Comparison of ENCODE assay signal across 12 cellular contexts in genomic region chr16:17072104-17072503, GRCh38.
DNase-seq lines count a peak whose midpoint lies in the region; ATAC-seq and TF ChIP-seq lines count a peak whose summit lies in the region.
"Had no signal": no experiment of that assay in that cellular context is flagged by ENCODE, and none has a peak within 500 bp of the region (broad histone marks: within the 10 kb centered on the region; RNA-seq: fewer than 3 reads in every experiment).

No MANE protein-coding gene starts in this region.

- intact Hi-C loops in CD4-positive, alpha-beta T cell (cut with DNase I, micrococcal nuclease), result no loop called here

- H3K4me1 Mint-ChIP-seq in CD4-positive, alpha-beta T cell (ENCODE audit: low read depth), result peaks cover 38% of the 10 kb centered on the region
- H3K4me1 Mint-ChIP-seq in activated naive CD8-positive, alpha-beta T cell treated with anti-CD3 and anti-CD28 coated beads, Interleukin-2, amount 50 U/mL, for 24 hours, result peaks cover 32% of the 10 kb centered on the region
- H3K4me1 Mint-ChIP-seq in natural killer cell treated with Interleukin-12 subunit alpha and Interleukin-12 subunit beta and Interleukin-15 and Interleukin-18, amount 100 ng/mL, for 72 hours (ENCODE audit: low read depth in 2 of 2), result peaks cover 9 to 16% of the 10 kb centered on the region in 2 donors

- no peak overlapping the region for H3K27ac ChIP-seq in CD4-positive, alpha-beta T cell (ENCODE audit: low read depth, low read length)
- H3K27ac ChIP-seq: thoracic aorta had no signal

- H3K9me3 Mint-ChIP-seq in CD4-positive, alpha-beta T cell, result no peaks in the 10 kb centered on the region
- H3K9me3 Mint-ChIP-seq in activated naive CD8-positive, alpha-beta T cell treated with anti-CD3 and anti-CD28 coated beads, Interleukin-2, amount 50 U/mL, for 24 hours, result peaks cover 3% of the 10 kb centered on the region
- H3K9me3 Mint-ChIP-seq in natural killer cell treated with Interleukin-12 subunit alpha and Interleukin-12 subunit beta and Interleukin-15 and Interleukin-18, amount 100 ng/mL, for 72 hours, result no peaks in the 10 kb centered on the region

- H3K4me3 Mint-ChIP-seq in CD4-positive, alpha-beta T cell, result peak overlapping the region; percentile 66
- peak overlapping the region; percentile 59 for H3K4me3 Mint-ChIP-seq in activated naive CD8-positive, alpha-beta T cell treated with anti-CD3 and anti-CD28 coated beads, Interleukin-2, amount 50 U/mL, for 24 hours
- H3K4me3 Mint-ChIP-seq in natural killer cell treated with Interleukin-12 subunit alpha and Interleukin-12 subunit beta and Interleukin-15 and Interleukin-18, amount 100 ng/mL, for 72 hours, result peak overlapping the region; percentile 10

- in situ Hi-C loops in KBM-7 (cut with MboI; ENCODE audit: low pct_unique_long_range_greater_than_20kb, low sequenced_read_pairs), result loop anchor here (25.0 kb wide), 1 partner anchor 90 kb away; no protein-coding TSS in a partner anchor
- in situ Hi-C loops in ACHN (cut with HindIII; ENCODE audit: low pct_ligation_motif_present, low pct_unique_long_range_greater_than_20kb, low sequenced_read_pairs), result no loop called here

- no peak for DNase-seq in CD4-positive, alpha-beta T cell
- DNase-seq in ELR (ENCODE audit: low read depth) (peak; percentile 15), KBM-7 (no peak), ACHN (no peak)
- DNase-seq in activated naive CD8-positive, alpha-beta T cell treated with anti-CD3 and anti-CD28 coated beads, Interleukin-2, amount 50 U/mL, for 24 hours, result no peak
- DNase-seq in natural killer cell treated with Interleukin-12 subunit alpha and Interleukin-12 subunit beta and Interleukin-15 and Interleukin-18, amount 100 ng/mL, for 72 hours (ENCODE audit: low spot score), result no peak
- no peak for DNase-seq in NK-92 treated with Interleukin-12 subunit alpha and Interleukin-12 subunit beta, amount 100 ng/mL, for 24 hours (lab: John Stamatoyannopoulos, UW)
- DNase-seq: MM.1S, NCI-H2107, NCI-H69 had no signal

- no peaks in the 10 kb centered on the region for H3K27me3 Mint-ChIP-seq in CD4-positive, alpha-beta T cell
- no peaks in the 10 kb centered on the region for H3K27me3 Mint-ChIP-seq in activated naive CD8-positive, alpha-beta T cell treated with anti-CD3 and anti-CD28 coated beads, Interleukin-2, amount 50 U/mL, for 24 hours
- H3K27me3 Mint-ChIP-seq in natural killer cell treated with Interleukin-12 subunit alpha and Interleukin-12 subunit beta and Interleukin-15 and Interleukin-18, amount 100 ng/mL, for 72 hours, result peaks cover 0 to 4% of the 10 kb centered on the region in 2 donors

- no peaks in the 10 kb centered on the region for H3K27me3 ChIP-seq in CD4-positive, alpha-beta T cell (ENCODE audit: control insufficient read depth, insufficient read depth, low read length)

- H3K36me3 Mint-ChIP-seq in CD4-positive, alpha-beta T cell (ENCODE audit: low read depth), result no peaks in the 10 kb centered on the region
- peaks cover 1% of the 10 kb centered on the region for H3K36me3 Mint-ChIP-seq in activated naive CD8-positive, alpha-beta T cell treated with anti-CD3 and anti-CD28 coated beads, Interleukin-2, amount 50 U/mL, for 24 hours (ENCODE audit: low read depth)
- H3K36me3 Mint-ChIP-seq in natural killer cell treated with Interleukin-12 subunit alpha and Interleukin-12 subunit beta and Interleukin-15 and Interleukin-18, amount 100 ng/mL, for 72 hours, result no peaks in the 10 kb centered on the region

- no peak for ATAC-seq in CD4-positive, alpha-beta T cell (ENCODE audit: poor library complexity)
- ATAC-seq in activated naive CD8-positive, alpha-beta T cell treated with anti-CD3 and anti-CD28 coated beads, Interleukin-2, amount 50 U/mL, for 24 hours, result no peak
- ATAC-seq in natural killer cell treated with Interleukin-12 subunit alpha and Interleukin-12 subunit beta and Interleukin-15 and Interleukin-18, amount 100 ng/mL, for 72 hours, result no peak

- POLR2A ChIA-PET in CD4-positive, alpha-beta T cell (lab: Charles Lee), result no interaction called here

- H3K27ac Mint-ChIP-seq in CD4-positive, alpha-beta T cell, result peak overlapping the region; percentile 69
- H3K27ac Mint-ChIP-seq in activated naive CD8-positive, alpha-beta T cell treated with anti-CD3 and anti-CD28 coated beads, Interleukin-2, amount 50 U/mL, for 24 hours, result peak overlapping the region; percentile 50
- peak overlapping the region in 1 of 2 donors; percentile 39 for H3K27ac Mint-ChIP-seq in natural killer cell treated with Interleukin-12 subunit alpha and Interleukin-12 subunit beta and Interleukin-15 and Interleukin-18, amount 100 ng/mL, for 72 hours

- CTCF ChIA-PET in CD4-positive, alpha-beta T cell (lab: Charles Lee), result no interaction called here

- H3K9me3 ChIP-seq in CD4-positive, alpha-beta T cell (ENCODE audit: control insufficient read depth, low read length), result no peaks in the 10 kb centered on the region
- H3K9me3 ChIP-seq: HAP-1, thoracic aorta had no signal

- TF ChIP-seq CTCF in CD4-positive, alpha-beta T cell (IDR thresholded peaks at IDR 0.05), result no peak

Comparison
In these comparisons a context has a peak if more than half of its experiments do, and no peak if none do; other contexts are left out.
1. H3K4me3 Mint-ChIP-seq: peak in every context shown above with its lines; median percentile 66 in CD4-positive, alpha-beta T cell; 59 in activated naive CD8-positive, alpha-beta T cell treated with anti-CD3 and anti-CD28 coated beads, Interleukin-2, amount 50 U/mL, for 24 hours; 10 in natural killer cell treated with Interleukin-12 subunit alpha and Interleukin-12 subunit beta and Interleukin-15 and Interleukin-18, amount 100 ng/mL, for 72 hours.